ENCODE assay signal across 1 cellular context in the genomic region with DNA sequence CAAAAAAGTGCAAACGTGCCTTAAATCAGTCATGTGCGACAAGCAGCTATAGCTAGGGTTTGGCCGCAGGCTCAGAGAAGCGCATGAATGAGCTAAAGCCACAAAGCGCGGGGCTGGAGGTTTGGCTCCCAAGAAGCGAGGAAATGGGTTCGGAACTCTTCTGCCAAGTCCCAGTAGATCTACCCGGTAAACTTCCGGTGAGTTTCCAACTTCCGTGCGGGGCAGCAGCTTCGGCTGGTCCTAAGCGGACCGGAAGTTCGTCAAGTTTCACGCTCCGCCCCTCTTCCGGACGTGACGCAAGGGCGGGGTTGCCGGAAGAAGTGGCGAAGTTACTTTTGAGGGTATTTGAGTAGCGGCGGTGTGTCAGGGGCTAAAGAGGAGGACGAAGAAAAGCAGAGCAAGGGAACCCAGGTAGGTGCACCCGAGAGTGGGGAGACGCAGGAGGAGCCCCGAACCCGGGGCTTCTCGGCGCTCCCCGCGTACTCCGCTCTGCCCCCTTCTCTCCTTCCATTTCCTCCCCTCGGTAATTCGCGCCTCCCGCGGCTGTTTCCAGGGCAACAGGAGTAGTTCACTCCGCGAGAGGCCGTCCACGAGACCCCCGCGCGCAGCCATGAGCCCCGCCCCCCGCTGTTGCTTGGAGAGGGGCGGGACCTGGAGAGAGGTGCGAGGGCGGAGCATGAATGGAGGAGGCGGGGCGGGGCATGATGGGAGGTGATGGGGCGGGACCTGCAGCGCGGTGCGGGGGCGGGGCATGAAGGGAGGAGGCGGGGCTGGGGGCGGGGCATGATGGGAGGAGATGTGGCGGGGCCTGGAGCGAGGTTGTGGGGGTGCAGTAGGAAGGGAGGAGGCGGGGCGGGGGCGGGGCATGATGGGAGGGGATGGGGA.
A peak's percentile ranks its signal among the peaks of the same experiment; 100 is the strongest.
TF ChIP-seq lines count a peak whose summit lies in the region.

A gene (plus strand): TSS at position 292 of the 885 bp plus-strand sequence. CDS start 1,149 bp downstream, outside the sequence.

TF ChIP-seq in HEK293, 187 proteins besides CTCF, POLR2A, EP300 and RAD21 (continued from another document and continues in another):
- TF ChIP-seq, protein P1, sequence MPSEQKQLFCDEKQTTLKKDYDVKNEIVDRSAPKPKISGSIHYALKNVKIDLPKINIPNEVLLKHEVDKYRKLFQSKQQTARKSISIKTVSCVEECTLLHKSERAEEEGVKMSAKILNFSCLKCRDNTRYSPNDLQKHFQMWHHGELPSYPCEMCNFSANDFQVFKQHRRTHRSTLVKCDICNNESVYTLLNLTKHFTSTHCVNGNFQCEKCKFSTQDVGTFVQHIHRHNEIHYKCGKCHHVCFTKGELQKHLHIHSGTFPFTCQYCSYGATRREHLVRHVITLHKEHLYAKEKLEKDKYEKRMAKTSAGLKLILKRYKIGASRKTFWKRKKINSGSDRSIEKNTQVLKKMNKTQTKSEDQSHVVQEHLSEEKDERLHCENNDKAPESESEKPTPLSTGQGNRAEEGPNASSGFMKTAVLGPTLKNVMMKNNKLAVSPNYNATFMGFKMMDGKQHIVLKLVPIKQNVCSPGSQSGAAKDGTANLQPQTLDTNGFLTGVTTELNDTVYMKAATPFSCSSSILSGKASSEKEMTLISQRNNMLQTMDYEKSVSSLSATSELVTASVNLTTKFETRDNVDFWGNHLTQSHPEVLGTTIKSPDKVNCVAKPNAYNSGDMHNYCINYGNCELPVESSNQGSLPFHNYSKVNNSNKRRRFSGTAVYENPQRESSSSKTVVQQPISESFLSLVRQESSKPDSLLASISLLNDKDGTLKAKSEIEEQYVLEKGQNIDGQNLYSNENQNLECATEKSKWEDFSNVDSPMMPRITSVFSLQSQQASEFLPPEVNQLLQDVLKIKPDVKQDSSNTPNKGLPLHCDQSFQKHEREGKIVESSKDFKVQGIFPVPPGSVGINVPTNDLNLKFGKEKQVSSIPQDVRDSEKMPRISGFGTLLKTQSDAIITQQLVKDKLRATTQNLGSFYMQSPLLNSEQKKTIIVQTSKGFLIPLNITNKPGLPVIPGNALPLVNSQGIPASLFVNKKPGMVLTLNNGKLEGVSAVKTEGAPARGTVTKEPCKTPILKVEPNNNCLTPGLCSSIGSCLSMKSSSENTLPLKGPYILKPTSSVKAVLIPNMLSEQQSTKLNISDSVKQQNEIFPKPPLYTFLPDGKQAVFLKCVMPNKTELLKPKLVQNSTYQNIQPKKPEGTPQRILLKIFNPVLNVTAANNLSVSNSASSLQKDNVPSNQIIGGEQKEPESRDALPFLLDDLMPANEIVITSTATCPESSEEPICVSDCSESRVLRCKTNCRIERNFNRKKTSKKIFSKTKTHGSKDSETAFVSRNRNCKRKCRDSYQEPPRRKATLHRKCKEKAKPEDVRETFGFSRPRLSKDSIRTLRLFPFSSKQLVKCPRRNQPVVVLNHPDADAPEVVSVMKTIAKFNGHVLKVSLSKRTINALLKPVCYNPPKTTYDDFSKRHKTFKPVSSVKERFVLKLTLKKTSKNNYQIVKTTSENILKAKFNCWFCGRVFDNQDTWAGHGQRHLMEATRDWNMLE (tag by site-specific recombination; conservative IDR thresholded peaks at IDR 0.05; ENCODE audit: low read depth) = peak; percentile 99
- TF ChIP-seq ZNF302 (tag by site-specific recombination; IDR thresholded peaks at IDR 0.05; ENCODE audit: low read depth) = no peak
- TF ChIP-seq ZNF23 (tag by site-specific recombination; IDR thresholded peaks at IDR 0.05; ENCODE audit: borderline replicate concordance) = no peak
- peak; percentile 63; the same call in 1 of the 2 replicates for TF ChIP-seq ZEB2 (tag by site-specific recombination; IDR thresholded peaks at IDR 0.05)
- no peak for TF ChIP-seq ZNF10 (tag by site-specific recombination; IDR thresholded peaks at IDR 0.05)
- TF ChIP-seq, protein P2, sequence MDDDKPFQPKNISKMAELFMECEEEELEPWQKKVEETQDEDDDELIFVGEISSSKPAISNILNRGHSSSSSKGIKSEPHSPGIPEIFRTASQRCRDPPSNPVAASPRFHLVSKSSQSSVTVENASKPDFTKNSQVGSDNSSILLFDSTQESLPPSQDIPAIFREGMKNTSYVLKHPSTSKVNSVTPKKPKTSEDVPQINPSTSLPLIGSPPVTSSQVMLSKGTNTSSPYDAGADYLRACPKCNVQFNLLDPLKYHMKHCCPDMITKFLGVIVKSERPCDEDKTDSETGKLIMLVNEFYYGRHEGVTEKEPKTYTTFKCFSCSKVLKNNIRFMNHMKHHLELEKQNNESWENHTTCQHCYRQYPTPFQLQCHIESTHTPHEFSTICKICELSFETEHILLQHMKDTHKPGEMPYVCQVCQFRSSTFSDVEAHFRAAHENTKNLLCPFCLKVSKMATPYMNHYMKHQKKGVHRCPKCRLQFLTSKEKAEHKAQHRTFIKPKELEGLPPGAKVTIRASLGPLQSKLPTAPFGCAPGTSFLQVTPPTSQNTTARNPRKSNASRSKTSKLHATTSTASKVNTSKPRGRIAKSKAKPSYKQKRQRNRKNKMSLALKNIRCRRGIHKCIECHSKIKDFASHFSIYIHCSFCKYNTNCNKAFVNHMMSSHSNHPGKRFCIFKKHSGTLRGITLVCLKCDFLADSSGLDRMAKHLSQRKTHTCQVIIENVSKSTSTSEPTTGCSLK (tag by site-specific recombination; IDR thresholded peaks at IDR 0.05) = no peak
- TF ChIP-seq MYNN (tag by site-specific recombination; IDR thresholded peaks at IDR 0.05; ENCODE audit: borderline replicate concordance) = no peak
- TF ChIP-seq, protein P3, sequence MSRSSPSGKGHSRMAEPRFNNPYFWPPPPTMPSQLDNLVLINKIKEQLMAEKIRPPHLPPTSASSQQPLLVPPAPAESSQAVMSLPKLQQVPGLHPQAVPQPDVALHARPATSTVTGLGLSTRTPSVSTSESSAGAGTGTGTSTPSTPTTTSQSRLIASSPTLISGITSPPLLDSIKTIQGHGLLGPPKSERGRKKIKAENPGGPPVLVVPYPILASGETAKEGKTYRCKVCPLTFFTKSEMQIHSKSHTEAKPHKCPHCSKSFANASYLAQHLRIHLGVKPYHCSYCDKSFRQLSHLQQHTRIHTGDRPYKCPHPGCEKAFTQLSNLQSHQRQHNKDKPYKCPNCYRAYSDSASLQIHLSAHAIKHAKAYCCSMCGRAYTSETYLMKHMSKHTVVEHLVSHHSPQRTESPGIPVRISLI (tag by site-specific recombination; IDR thresholded peaks at IDR 0.05) = no peak
- no peak for TF ChIP-seq ZNF701 (tag by site-specific recombination; IDR thresholded peaks at IDR 0.05)
- TF ChIP-seq, protein P4, sequence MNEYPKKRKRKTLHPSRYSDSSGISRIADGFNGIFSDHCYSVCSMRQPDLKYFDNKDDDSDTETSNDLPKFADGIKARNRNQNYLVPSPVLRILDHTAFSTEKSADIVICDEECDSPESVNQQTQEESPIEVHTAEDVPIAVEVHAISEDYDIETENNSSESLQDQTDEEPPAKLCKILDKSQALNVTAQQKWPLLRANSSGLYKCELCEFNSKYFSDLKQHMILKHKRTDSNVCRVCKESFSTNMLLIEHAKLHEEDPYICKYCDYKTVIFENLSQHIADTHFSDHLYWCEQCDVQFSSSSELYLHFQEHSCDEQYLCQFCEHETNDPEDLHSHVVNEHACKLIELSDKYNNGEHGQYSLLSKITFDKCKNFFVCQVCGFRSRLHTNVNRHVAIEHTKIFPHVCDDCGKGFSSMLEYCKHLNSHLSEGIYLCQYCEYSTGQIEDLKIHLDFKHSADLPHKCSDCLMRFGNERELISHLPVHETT (tag by site-specific recombination; IDR thresholded peaks at IDR 0.05) = peak; percentile 96
- TF ChIP-seq ZNF138 (tag by site-specific recombination; IDR thresholded peaks at IDR 0.05; ENCODE audit: borderline replicate concordance) = no peak
- no peak for TF ChIP-seq EGR2 (tag by site-specific recombination; IDR thresholded peaks at IDR 0.05; ENCODE audit: low read depth)
- TF ChIP-seq, protein P5, sequence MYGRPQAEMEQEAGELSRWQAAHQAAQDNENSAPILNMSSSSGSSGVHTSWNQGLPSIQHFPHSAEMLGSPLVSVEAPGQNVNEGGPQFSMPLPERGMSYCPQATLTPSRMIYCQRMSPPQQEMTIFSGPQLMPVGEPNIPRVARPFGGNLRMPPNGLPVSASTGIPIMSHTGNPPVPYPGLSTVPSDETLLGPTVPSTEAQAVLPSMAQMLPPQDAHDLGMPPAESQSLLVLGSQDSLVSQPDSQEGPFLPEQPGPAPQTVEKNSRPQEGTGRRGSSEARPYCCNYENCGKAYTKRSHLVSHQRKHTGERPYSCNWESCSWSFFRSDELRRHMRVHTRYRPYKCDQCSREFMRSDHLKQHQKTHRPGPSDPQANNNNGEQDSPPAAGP (tag by site-specific recombination; IDR thresholded peaks at IDR 0.05) = peak; percentile 82
- TF ChIP-seq HOXA7 (CRISPR knock-in tag; IDR thresholded peaks at IDR 0.05; ENCODE audit: borderline replicate concordance) = no peak
- peak; percentile 69; the same call in 1 of the 2 replicates for TF ChIP-seq ZNF561 (tag by site-specific recombination; IDR thresholded peaks at IDR 0.05; ENCODE audit: borderline replicate concordance)
- TF ChIP-seq, protein P6, sequence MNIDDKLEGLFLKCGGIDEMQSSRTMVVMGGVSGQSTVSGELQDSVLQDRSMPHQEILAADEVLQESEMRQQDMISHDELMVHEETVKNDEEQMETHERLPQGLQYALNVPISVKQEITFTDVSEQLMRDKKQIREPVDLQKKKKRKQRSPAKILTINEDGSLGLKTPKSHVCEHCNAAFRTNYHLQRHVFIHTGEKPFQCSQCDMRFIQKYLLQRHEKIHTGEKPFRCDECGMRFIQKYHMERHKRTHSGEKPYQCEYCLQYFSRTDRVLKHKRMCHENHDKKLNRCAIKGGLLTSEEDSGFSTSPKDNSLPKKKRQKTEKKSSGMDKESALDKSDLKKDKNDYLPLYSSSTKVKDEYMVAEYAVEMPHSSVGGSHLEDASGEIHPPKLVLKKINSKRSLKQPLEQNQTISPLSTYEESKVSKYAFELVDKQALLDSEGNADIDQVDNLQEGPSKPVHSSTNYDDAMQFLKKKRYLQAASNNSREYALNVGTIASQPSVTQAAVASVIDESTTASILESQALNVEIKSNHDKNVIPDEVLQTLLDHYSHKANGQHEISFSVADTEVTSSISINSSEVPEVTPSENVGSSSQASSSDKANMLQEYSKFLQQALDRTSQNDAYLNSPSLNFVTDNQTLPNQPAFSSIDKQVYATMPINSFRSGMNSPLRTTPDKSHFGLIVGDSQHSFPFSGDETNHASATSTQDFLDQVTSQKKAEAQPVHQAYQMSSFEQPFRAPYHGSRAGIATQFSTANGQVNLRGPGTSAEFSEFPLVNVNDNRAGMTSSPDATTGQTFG (tag by site-specific recombination; IDR thresholded peaks at IDR 0.05; ENCODE audit: borderline replicate concordance) = no peak
- TF ChIP-seq ZNF843 (tag by site-specific recombination; IDR thresholded peaks at IDR 0.05) = peak; percentile 56
- TF ChIP-seq GLIS1 (tag by site-specific recombination; IDR thresholded peaks at IDR 0.05) = peak; percentile 88
- no peak; the same call in 1 of the 2 replicates for TF ChIP-seq YY1 (tag by site-specific recombination; IDR thresholded peaks at IDR 0.05)
- no peak for TF ChIP-seq ZBTB8A (tag by site-specific recombination; IDR thresholded peaks at IDR 0.05)
- TF ChIP-seq, protein P7, sequence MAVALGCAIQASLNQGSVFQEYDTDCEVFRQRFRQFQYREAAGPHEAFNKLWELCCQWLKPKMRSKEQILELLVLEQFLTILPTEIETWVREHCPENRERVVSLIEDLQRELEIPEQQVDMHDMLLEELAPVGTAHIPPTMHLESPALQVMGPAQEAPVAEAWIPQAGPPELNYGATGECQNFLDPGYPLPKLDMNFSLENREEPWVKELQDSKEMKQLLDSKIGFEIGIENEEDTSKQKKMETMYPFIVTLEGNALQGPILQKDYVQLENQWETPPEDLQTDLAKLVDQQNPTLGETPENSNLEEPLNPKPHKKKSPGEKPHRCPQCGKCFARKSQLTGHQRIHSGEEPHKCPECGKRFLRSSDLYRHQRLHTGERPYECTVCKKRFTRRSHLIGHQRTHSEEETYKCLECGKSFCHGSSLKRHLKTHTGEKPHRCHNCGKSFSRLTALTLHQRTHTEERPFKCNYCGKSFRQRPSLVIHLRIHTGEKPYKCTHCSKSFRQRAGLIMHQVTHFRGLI (tag by site-specific recombination; IDR thresholded peaks at IDR 0.05) = 0 out of 2 replicates have a peak, but pooled peaks have one; percentile 18
- no peak for TF ChIP-seq ZNF19 (tag by site-specific recombination; IDR thresholded peaks at IDR 0.05; ENCODE audit: low read depth)
- no peak for TF ChIP-seq ZNF510 (tag by site-specific recombination; IDR thresholded peaks at IDR 0.05; ENCODE audit: insufficient replicate concordance)
- no peak for TF ChIP-seq ZNF776 (tag by site-specific recombination; IDR thresholded peaks at IDR 0.05; ENCODE audit: borderline replicate concordance)
- TF ChIP-seq ZNF416 (tag by site-specific recombination; IDR thresholded peaks at IDR 0.05) = no peak
- peak; percentile 52 for TF ChIP-seq ZNF664 (tag by site-specific recombination; IDR thresholded peaks at IDR 0.05)
- peak; percentile 100 for TF ChIP-seq ZNF629 (tag by site-specific recombination; IDR thresholded peaks at IDR 0.05)
- no peak for TF ChIP-seq ZNF677 (tag by site-specific recombination; IDR thresholded peaks at IDR 0.05)
- no peak for TF ChIP-seq MZF1 (tag by site-specific recombination; IDR thresholded peaks at IDR 0.05; ENCODE audit: borderline replicate concordance)
- TF ChIP-seq ZNF404 (tag by site-specific recombination; IDR thresholded peaks at IDR 0.05) = no peak
- TF ChIP-seq KLF7 (tag by site-specific recombination; IDR thresholded peaks at IDR 0.05; ENCODE audit: borderline replicate concordance) = 0 out of 2 replicates have a peak, but pooled peaks have one; percentile 42
- TF ChIP-seq, protein P8, sequence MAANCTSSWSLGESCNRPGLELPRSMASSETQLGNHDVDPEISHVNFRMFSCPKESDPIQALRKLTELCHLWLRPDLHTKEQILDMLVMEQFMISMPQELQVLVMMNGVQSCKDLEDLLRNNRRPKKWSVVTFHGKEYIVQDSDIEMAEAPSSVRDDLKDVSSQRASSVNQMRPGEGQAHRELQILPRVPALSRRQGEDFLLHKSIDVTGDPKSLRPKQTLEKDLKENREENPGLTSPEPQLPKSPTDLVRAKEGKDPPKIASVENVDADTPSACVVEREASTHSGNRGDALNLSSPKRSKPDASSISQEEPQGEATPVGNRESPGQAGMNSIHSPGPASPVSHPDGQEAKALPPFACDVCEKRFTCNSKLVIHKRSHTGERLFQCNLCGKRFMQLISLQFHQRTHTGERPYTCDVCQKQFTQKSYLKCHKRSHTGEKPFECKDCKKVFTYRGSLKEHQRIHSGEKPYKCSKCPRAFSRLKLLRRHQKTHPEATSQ (tag by site-specific recombination; IDR thresholded peaks at IDR 0.05) = peak; percentile 78; the same call in 1 of the 2 replicates
- no peak for TF ChIP-seq SALL2 (tag by site-specific recombination; IDR thresholded peaks at IDR 0.05; ENCODE audit: borderline replicate concordance)
- no peak for TF ChIP-seq ZNF155 (tag by site-specific recombination; IDR thresholded peaks at IDR 0.05)
- TF ChIP-seq SETDB1 (IDR thresholded peaks at IDR 0.05; ENCODE audit: insufficient read length, low read length) = no peak
- TF ChIP-seq, protein P9, sequence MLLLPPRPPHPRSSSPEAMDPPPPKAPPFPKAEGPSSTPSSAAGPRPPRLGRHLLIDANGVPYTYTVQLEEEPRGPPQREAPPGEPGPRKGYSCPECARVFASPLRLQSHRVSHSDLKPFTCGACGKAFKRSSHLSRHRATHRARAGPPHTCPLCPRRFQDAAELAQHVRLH (tag by site-specific recombination; IDR thresholded peaks at IDR 0.05) = peak; percentile 99
- TF ChIP-seq ZXDB (tag by site-specific recombination; IDR thresholded peaks at IDR 0.05) = peak; percentile 92
- peak; percentile 80 for TF ChIP-seq ZFP69B (tag by site-specific recombination; IDR thresholded peaks at IDR 0.05)
- no peak for TF ChIP-seq ZNF555 (tag by site-specific recombination; conservative IDR thresholded peaks at IDR 0.05)
